Comparison of ENCODE assay signal across 24 cellular contexts in genomic region chr3:131616719-131617118, GRCh38.
DNase-seq lines count a peak whose midpoint lies in the region; ATAC-seq, FAIRE-seq and TF ChIP-seq lines count a peak whose summit lies in the region.
"Had no signal": no experiment of that assay in that cellular context is flagged by ENCODE, and none has a peak within 500 bp of the region (broad histone marks: within the 10 kb centered on the region; RNA-seq: fewer than 3 reads in every experiment).

No MANE protein-coding gene starts in this region.

- no peaks in the 10 kb centered on the region for H3K36me3 Mint-ChIP-seq in neural progenitor cell
- no peaks in the 10 kb centered on the region for H3K36me3 Mint-ChIP-seq in activated naive CD4-positive, alpha-beta T cell treated with anti-CD3 and anti-CD28 coated beads, Interleukin-2, amount 10 ng/mL, durations not matched to agents 7 days and 5 days
- H3K36me3 Mint-ChIP-seq: CD4-positive, CD25-positive, alpha-beta regulatory T cell; CD8-positive, alpha-beta memory T cell had no signal

- H3K79me2 ChIP-seq in neural progenitor cell (ENCODE audit: low read depth) = no peaks in the 10 kb centered on the region

- H3K27me3 ChIP-seq in WERI-Rb-1 (ENCODE audit: insufficient read depth, low read depth, severe bottlenecking) = no peaks in the 10 kb centered on the region
- H3K27me3 ChIP-seq in neural progenitor cell = no peaks in the 10 kb centered on the region
- H3K27me3 ChIP-seq: BE2C had no signal

- peak overlapping the region; percentile 11 for H3K27ac Mint-ChIP-seq in neural progenitor cell
- no peak overlapping the region for H3K27ac Mint-ChIP-seq in activated naive CD4-positive, alpha-beta T cell treated with anti-CD3 and anti-CD28 coated beads, Interleukin-2, amount 10 ng/mL, durations not matched to agents 7 days and 5 days
- H3K27ac Mint-ChIP-seq: CD4-positive, CD25-positive, alpha-beta regulatory T cell; CD8-positive, alpha-beta memory T cell; GM23338; HFFc6 had no signal

- H3K4me1 ChIP-seq in neural progenitor cell = peaks cover 13% of the 10 kb centered on the region
- H3K4me1 ChIP-seq: BE2C had no signal

- DNase-seq in Right ventricle myocardium superior (no peak), cardiac septum (ENCODE audit: low spot score) (no peak), GM19239 (ENCODE audit: insufficient read length, low spot score) (no peak), WERI-Rb-1 (peak; percentile 74), neural progenitor cell (ENCODE audit: low spot score) (no peak), OCI-M1 (lab: John Stamatoyannopoulos, UW) (no peak)
- no peak for DNase-seq in activated naive CD4-positive, alpha-beta T cell treated with anti-CD3 and anti-CD28 coated beads, Interleukin-2, amount 10 ng/mL, durations not matched to agents 7 days and 5 days
- DNase-seq: ACHN; BE2C; C1 segment of cervical spinal cord; CD4-positive, CD25-positive, alpha-beta regulatory T cell; CD8-positive, alpha-beta memory T cell; COR-L47; DMS 273 treated with DMSO at 0.1 percent for 48 hours; DMS53; DND-41; EL; HCEC 1CT; HFFc6 had no signal

- H3K9me3 ChIP-seq in WERI-Rb-1 (ENCODE audit: severe bottlenecking) (no peaks in the 10 kb centered on the region), neural progenitor cell (ENCODE audit: low read depth) (no peaks in the 10 kb centered on the region)
- H3K9me3 ChIP-seq: BE2C had no signal

- H3K36me3 ChIP-seq in WERI-Rb-1 (no peaks in the 10 kb centered on the region), neural progenitor cell (no peaks in the 10 kb centered on the region)
- H3K36me3 ChIP-seq: BE2C had no signal

- FAIRE-seq in GM19239 (lab: Jason Lieb, UNC) = peak; percentile 35
- FAIRE-seq: A204.1, GM12878, H54 had no signal

- no peak overlapping the region for H2AFZ ChIP-seq in neural progenitor cell (replicated peaks)
- H2AFZ ChIP-seq: GM23338 had no signal

- no peak overlapping the region for H3K4me3 ChIP-seq in WERI-Rb-1 (ENCODE audit: low read depth, low read length)
- H3K4me3 ChIP-seq in neural progenitor cell = no peak overlapping the region
- H3K4me3 ChIP-seq: GM12878, GM23338 had no signal

- no peaks in the 10 kb centered on the region for H4K20me1 ChIP-seq in neural progenitor cell (ENCODE audit: low read depth)

- ATAC-seq in Right ventricle myocardium superior (ENCODE audit: poor library complexity) = peak; percentile 86
- ATAC-seq: GM12878, GM23338 had no signal

- CTCF ChIA-PET in activated naive CD4-positive, alpha-beta T cell treated with anti-CD3 and anti-CD28 coated beads, Interleukin-2, amount 10 ng/mL, durations not matched to agents 7 days and 5 days (lab: Charles Lee) = interaction anchor here (0.6 kb wide), 1 partner anchor 29 kb away, joined by 3 read pairs; no protein-coding TSS in a partner anchor

- H3K9ac ChIP-seq in neural progenitor cell = no peak overlapping the region

- intact Hi-C loops in Right ventricle myocardium superior (cut with DNase I) (no loop called here), cardiac septum (cut with DNase I) (no loop called here)

- H3K4me1 Mint-ChIP-seq in neural progenitor cell = peaks cover 27% of the 10 kb centered on the region
- no peaks in the 10 kb centered on the region for H3K4me1 Mint-ChIP-seq in activated naive CD4-positive, alpha-beta T cell treated with anti-CD3 and anti-CD28 coated beads, Interleukin-2, amount 10 ng/mL, durations not matched to agents 7 days and 5 days
- H3K4me1 Mint-ChIP-seq: CD4-positive, CD25-positive, alpha-beta regulatory T cell; CD8-positive, alpha-beta memory T cell; GM23338 had no signal

- H3K27ac ChIP-seq in WERI-Rb-1 (peak overlapping the region; percentile 19; the same call in 1 of the 2 replicates), neural progenitor cell (no peak overlapping the region)
- H3K27ac ChIP-seq: HL-60 had no signal

- no peak overlapping the region for H3K4me2 ChIP-seq in neural progenitor cell
- H3K4me2 ChIP-seq: GM23338 had no signal

- H3K4me3 Mint-ChIP-seq in neural progenitor cell = no peak overlapping the region
- H3K4me3 Mint-ChIP-seq in activated naive CD4-positive, alpha-beta T cell treated with anti-CD3 and anti-CD28 coated beads, Interleukin-2, amount 10 ng/mL, durations not matched to agents 7 days and 5 days = no peak overlapping the region
- H3K4me3 Mint-ChIP-seq: CD4-positive, CD25-positive, alpha-beta regulatory T cell; CD8-positive, alpha-beta memory T cell; GM23338; HFFc6 had no signal

- peaks cover 4% of the 10 kb centered on the region for H3K27me3 Mint-ChIP-seq in neural progenitor cell (ENCODE audit: insufficient read depth, low read depth)
- no peaks in the 10 kb centered on the region for H3K27me3 Mint-ChIP-seq in activated naive CD4-positive, alpha-beta T cell treated with anti-CD3 and anti-CD28 coated beads, Interleukin-2, amount 10 ng/mL, durations not matched to agents 7 days and 5 days

- no peaks in the 10 kb centered on the region for H3K9me3 Mint-ChIP-seq in neural progenitor cell
- no peaks in the 10 kb centered on the region for H3K9me3 Mint-ChIP-seq in activated naive CD4-positive, alpha-beta T cell treated with anti-CD3 and anti-CD28 coated beads, Interleukin-2, amount 10 ng/mL, durations not matched to agents 7 days and 5 days
- H3K9me3 Mint-ChIP-seq: CD4-positive, CD25-positive, alpha-beta regulatory T cell; GM23338; HFFc6 had no signal

- TF ChIP-seq CTCF in WERI-Rb-1 (IDR thresholded peaks at IDR 0.05; ENCODE audit: low read depth, low read length) (no peak), neural progenitor cell (IDR thresholded peaks at IDR 0.05) (no peak)

- no peaks in the 10 kb centered on the region for H3F3A ChIP-seq in neural progenitor cell (ENCODE audit: low read depth)
